Comparison of ENCODE assay signal across 8 cellular contexts in genomic region chr16:74606521-74607309, GRCh38. TPM values are rescaled to one million over a fixed set of nuclear protein-coding genes. Genes with fewer than 3 reads are reported as not detected.
A peak's percentile ranks its signal among the peaks of the same experiment; 100 is the strongest.
DNase-seq lines count a peak whose midpoint lies in the region; FAIRE-seq and TF ChIP-seq lines count a peak whose summit lies in the region.

TSS of gene GLG1 (minus strand) at chr16:74607114. CDS start at chr16:74607094, 20 bp downstream.

- H3K9me3 ChIP-seq in ES-I3 (ENCODE audit: control insufficient read depth, insufficient read depth, low read length) = no peaks in the 10 kb centered on the region
- H3K9me3 ChIP-seq in neutrophil = no peaks in the 10 kb centered on the region

- H3K36me3 ChIP-seq in ES-I3 (ENCODE audit: insufficient read depth, low read length) (no peaks in the 10 kb centered on the region), neutrophil (no peaks in the 10 kb centered on the region)

- peak; percentile 72 for DNase-seq in H54 (ENCODE audit: insufficient read length, low spot score)
- peak; percentile 92 for DNase-seq in LoVo (ENCODE audit: low spot score)
- DNase-seq in SK-MEL-5 (ENCODE audit: low read depth, low spot score) = peak; percentile 79
- peak; percentile 93 for DNase-seq in activated naive CD4-positive, alpha-beta T cell treated with Interleukin-2 at 50 U/mL for 16 hours
- peak; percentile 80 for DNase-seq in foreskin melanocyte

- peak within 1 kb of the TSS; percentile 94 for H3K27ac ChIP-seq in neutrophil

- peak; percentile 100 for TF ChIP-seq POLR2A in H54 (IDR thresholded peaks at IDR 0.05; ENCODE audit: low read depth, low read length)

- peaks cover 8% of the 10 kb centered on the region for H3K27me3 ChIP-seq in neutrophil

- peak; percentile 53 for TF ChIP-seq CTCF in neutrophil (IDR thresholded peaks at IDR 0.05)
- no peak for TF ChIP-seq CTCF in subcutaneous adipose tissue (IDR thresholded peaks at IDR 0.05; ENCODE audit: low read depth)

- peak within 1 kb of the TSS; percentile 82 to 84 for H3K4me3 ChIP-seq in neutrophil (ENCODE audit: low read depth in 1 of 2, low read length in 1 of 2)

- in situ Hi-C loops in SK-MEL-5 (cut with HindIII; ENCODE audit: low pct_unique_long_range_greater_than_20kb, low sequenced_read_pairs) = no loop called here

- H3K9ac ChIP-seq in ES-I3 (ENCODE audit: low read depth, low read length) = peak within 1 kb of the TSS; percentile 92

- no peak for FAIRE-seq in H54 (lab: Jason Lieb, UNC)

- H3K4me1 ChIP-seq in ES-I3 (ENCODE audit: insufficient read depth, low read length) (peaks cover 10% of the 10 kb centered on the region; the same call in 1 of the 2 replicates), neutrophil (ENCODE audit: control insufficient read depth in 1 of 2, insufficient read depth in 1 of 2, low read depth in 1 of 2, low read length in 1 of 2) (peaks cover 24 to 26% of the 10 kb centered on the region in 2 experiments)

RNA-seq across cellular contexts. Expression of gene GLG1, which starts in this region (rescaled TPM):
- 41.7 and 57.9 TPM in 2 replicates for total RNA-seq in SK-MEL-5 (2014; rRNA removed; shearing (Covaris generic))
- polyA plus RNA-seq in SK-MEL-5 (2015; cell fraction: cytosol; rRNA removed) = 70.2 and 92.6 TPM in 2 replicates
- polyA plus RNA-seq in SK-MEL-5 (2015; cell fraction: nucleus; rRNA removed) = 24.3 and 38.4 TPM in 2 replicates
- total RNA-seq in subcutaneous adipose tissue = 100 to 1,000 TPM; 138 to 168 (median 150) TPM

Comparison
In these comparisons a context has a peak if more than half of its experiments do, and no peak if none do; other contexts are left out.
1. Peak in every context shown above with its lines: DNase-seq, H3K4me3 ChIP-seq and H3K27ac ChIP-seq.